ENCODE assay signal across 2 cellular contexts in the genomic region with DNA sequence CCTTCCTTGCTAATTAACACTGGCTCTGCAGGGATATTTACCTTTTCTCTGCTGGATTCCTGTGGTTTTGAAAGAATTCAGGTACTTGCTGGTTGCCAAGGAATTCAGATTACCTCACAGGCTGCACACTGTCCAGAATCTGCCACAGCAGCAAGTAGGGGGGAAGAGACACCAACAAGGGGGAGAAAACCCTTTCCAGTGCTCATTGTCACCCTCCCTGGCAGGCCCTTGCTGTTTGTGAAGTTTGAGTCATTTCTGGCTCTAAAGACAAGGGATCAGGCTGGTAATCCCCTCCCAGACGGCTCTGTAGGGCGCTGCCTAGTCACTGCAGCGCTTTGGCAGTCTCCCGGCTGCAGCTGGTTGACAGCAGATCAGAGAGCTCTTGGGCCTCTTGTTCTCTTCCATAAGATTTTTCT.
A peak's percentile ranks its signal among the peaks of the same experiment; 100 is the strongest.
TF ChIP-seq lines count a peak whose summit lies in the region.

No MANE protein-coding gene starts in this region.

TF ChIP-seq in A549, 52 proteins besides CTCF, POLR2A, EP300 and RAD21 (continued from another document):
- TF ChIP-seq, protein P1, sequence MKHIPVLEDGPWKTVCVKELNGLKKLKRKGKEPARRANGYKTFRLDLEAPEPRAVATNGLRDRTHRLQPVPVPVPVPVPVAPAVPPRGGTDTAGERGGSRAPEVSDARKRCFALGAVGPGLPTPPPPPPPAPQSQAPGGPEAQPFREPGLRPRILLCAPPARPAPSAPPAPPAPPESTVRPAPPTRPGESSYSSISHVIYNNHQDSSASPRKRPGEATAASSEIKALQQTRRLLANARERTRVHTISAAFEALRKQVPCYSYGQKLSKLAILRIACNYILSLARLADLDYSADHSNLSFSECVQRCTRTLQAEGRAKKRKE (CRISPR knock-in tag; IDR thresholded peaks at IDR 0.05; ENCODE audit: low read depth) = no peak
- TF ChIP-seq MAX (IDR thresholded peaks at IDR 0.05) = peak; percentile 18; the same call in 1 of the 2 replicates
- 0 out of 4 replicates have a peak, but pooled peaks of 1 of the 2 experiments have one; percentile 48 for TF ChIP-seq CEBPB (IDR thresholded peaks at IDR 0.05)
- TF ChIP-seq, protein P2, sequence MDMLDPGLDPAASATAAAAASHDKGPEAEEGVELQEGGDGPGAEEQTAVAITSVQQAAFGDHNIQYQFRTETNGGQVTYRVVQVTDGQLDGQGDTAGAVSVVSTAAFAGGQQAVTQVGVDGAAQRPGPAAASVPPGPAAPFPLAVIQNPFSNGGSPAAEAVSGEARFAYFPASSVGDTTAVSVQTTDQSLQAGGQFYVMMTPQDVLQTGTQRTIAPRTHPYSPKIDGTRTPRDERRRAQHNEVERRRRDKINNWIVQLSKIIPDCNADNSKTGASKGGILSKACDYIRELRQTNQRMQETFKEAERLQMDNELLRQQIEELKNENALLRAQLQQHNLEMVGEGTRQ (IDR thresholded peaks at IDR 0.05) = no peak
- TF ChIP-seq ELK1 (IDR thresholded peaks at IDR 0.05; ENCODE audit: low read depth, low read length) = no peak
- TF ChIP-seq TP53 (CRISPR knock-in tag; IDR thresholded peaks at IDR 0.05) = no peak
- TF ChIP-seq SREBF2 (IDR thresholded peaks at IDR 0.05) = no peak
- TF ChIP-seq RNF2 (IDR thresholded peaks at IDR 0.05; ENCODE audit: borderline replicate concordance, low read depth) = no peak
- TF ChIP-seq KDM5A (IDR thresholded peaks at IDR 0.05) = no peak
- TF ChIP-seq REST (IDR thresholded peaks at IDR 0.05) = no peak
- TF ChIP-seq HEYL (CRISPR knock-in tag; IDR thresholded peaks at IDR 0.05) = no peak
- TF ChIP-seq EHF (CRISPR knock-in tag; IDR thresholded peaks at IDR 0.05) = no peak
- no peak for TF ChIP-seq ZC3H11A (IDR thresholded peaks at IDR 0.05)
- TF ChIP-seq NR3C1 (IDR thresholded peaks at IDR 0.05) = no peak
- TF ChIP-seq ZNF302 (CRISPR knock-in tag; IDR thresholded peaks at IDR 0.05) = no peak
- TF ChIP-seq PHF8 (IDR thresholded peaks at IDR 0.05; ENCODE audit: borderline replicate concordance, low read depth) = no peak
- TF ChIP-seq FOSL2 (IDR thresholded peaks at IDR 0.05) = no peak
- peak; percentile 11; the same call in 1 of the 2 replicates for TF ChIP-seq FOSL2 (CRISPR knock-in tag; IDR thresholded peaks at IDR 0.05)
- TF ChIP-seq KDM1A (IDR thresholded peaks at IDR 0.05; ENCODE audit: low read depth) = no peak

TF ChIP-seq in SK-N-SH, 30 proteins besides CTCF, POLR2A, EP300 and RAD21 (continued from another document):
- peak; percentile 48; the same call in 1 of the 2 replicates for TF ChIP-seq POLR2AphosphoS5 (IDR thresholded peaks at IDR 0.05; ENCODE audit: low read depth, low read length)
- no peak; the same call in 1 of the 2 replicates for TF ChIP-seq MAX (IDR thresholded peaks at IDR 0.05; ENCODE audit: low read depth)
- TF ChIP-seq, protein P3, sequence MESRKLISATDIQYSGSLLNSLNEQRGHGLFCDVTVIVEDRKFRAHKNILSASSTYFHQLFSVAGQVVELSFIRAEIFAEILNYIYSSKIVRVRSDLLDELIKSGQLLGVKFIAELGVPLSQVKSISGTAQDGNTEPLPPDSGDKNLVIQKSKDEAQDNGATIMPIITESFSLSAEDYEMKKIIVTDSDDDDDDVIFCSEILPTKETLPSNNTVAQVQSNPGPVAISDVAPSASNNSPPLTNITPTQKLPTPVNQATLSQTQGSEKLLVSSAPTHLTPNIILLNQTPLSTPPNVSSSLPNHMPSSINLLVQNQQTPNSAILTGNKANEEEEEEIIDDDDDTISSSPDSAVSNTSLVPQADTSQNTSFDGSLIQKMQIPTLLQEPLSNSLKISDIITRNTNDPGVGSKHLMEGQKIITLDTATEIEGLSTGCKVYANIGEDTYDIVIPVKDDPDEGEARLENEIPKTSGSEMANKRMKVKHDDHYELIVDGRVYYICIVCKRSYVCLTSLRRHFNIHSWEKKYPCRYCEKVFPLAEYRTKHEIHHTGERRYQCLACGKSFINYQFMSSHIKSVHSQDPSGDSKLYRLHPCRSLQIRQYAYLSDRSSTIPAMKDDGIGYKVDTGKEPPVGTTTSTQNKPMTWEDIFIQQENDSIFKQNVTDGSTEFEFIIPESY (IDR thresholded peaks at IDR 0.05; ENCODE audit: borderline replicate concordance, low read depth) = peak; percentile 20; the same call in 1 of the 2 replicates
- no peak for TF ChIP-seq GATA2 (CRISPR knock-in tag; IDR thresholded peaks at IDR 0.05)
- TF ChIP-seq JUND (IDR thresholded peaks at IDR 0.05) = peak; percentile 61
- TF ChIP-seq TEAD4 (IDR thresholded peaks at IDR 0.05; ENCODE audit: borderline replicate concordance, insufficient read depth) = peak; percentile 86; the same call in 1 of the 2 replicates
- TF ChIP-seq IRF3 (IDR thresholded peaks at IDR 0.05; ENCODE audit: low read depth, low read length) = no peak
- no peak for TF ChIP-seq FOXJ3 (CRISPR knock-in tag; IDR thresholded peaks at IDR 0.05)
- TF ChIP-seq ELF1 (IDR thresholded peaks at IDR 0.05) = no peak
- TF ChIP-seq TAF1 (IDR thresholded peaks at IDR 0.05; ENCODE audit: borderline replicate concordance, low read depth, low read length) = peak; percentile 40; the same call in 1 of the 2 replicates
- peak; percentile 94 for TF ChIP-seq NFIC (IDR thresholded peaks at IDR 0.05; ENCODE audit: borderline replicate concordance)
